1 cellular context compared by ENCODE assay signal in genomic region chr6:30682181-30683117, GRCh38.
TF ChIP-seq lines count a peak whose summit lies in the region.

No MANE protein-coding gene starts in this region.

TF ChIP-seq in H1, 55 proteins besides CTCF, POLR2A, EP300 and RAD21:
- TF ChIP-seq JUND (IDR thresholded peaks at IDR 0.05; ENCODE audit: low read length) (peak; percentile 79), SRF (IDR thresholded peaks at IDR 0.05; ENCODE audit: low read depth, low read length) (peak; percentile 70), TAF1 (IDR thresholded peaks at IDR 0.05; ENCODE audit: low read depth, low read length) (peak; percentile 24; the same call in 1 of the 2 replicates), MAFK (IDR thresholded peaks at IDR 0.05; ENCODE audit: low read depth, low read length) (no peak)
